1 cellular context compared by ENCODE assay signal in the genomic region with DNA sequence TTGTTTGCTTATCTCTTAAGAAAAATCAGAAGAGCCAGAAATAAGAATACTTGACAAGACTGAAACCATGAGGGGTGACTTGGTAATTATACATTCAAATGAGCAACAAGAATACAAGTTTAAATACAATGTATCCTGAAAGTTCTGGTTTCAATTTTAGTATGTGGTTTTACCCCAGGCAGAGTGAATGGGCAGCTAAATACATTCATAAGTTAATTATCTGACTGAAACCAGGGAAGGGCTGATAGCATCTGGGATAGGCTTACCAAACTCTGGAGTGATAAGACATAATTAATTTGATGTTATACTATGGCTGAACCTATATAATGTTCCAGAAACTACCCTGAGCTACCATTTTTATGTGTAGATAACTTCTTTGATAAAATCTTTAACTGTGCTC.
TF ChIP-seq lines count a peak whose summit lies in the region.

No MANE protein-coding gene starts in this region.

TF ChIP-seq in SK-N-SH treated with all-trans-retinoic acid at 6 μM for 48 hours, 23 proteins besides CTCF, POLR2A, EP300 and RAD21 (continued from another document):
- TF ChIP-seq CREB5 (CRISPR knock-in tag; IDR thresholded peaks at IDR 0.05; ENCODE audit: low read depth) (no peak), ESRRG (CRISPR knock-in tag; IDR thresholded peaks at IDR 0.05) (no peak), SNAI2 (CRISPR knock-in tag; IDR thresholded peaks at IDR 0.05) (no peak), OSR1 (CRISPR knock-in tag; IDR thresholded peaks at IDR 0.05) (no peak), POU6F1 (CRISPR knock-in tag; IDR thresholded peaks at IDR 0.05; ENCODE audit: borderline replicate concordance, low read depth) (no peak), ZNF8 (CRISPR knock-in tag; IDR thresholded peaks at IDR 0.05) (0 out of 2 replicates have a peak, but pooled peaks have one; percentile 30), ZC3H10 (CRISPR knock-in tag; IDR thresholded peaks at IDR 0.05) (no peak), ZNF565 (CRISPR knock-in tag; conservative IDR thresholded peaks at IDR 0.05; ENCODE audit: low read depth) (no peak), TCF4 (CRISPR knock-in tag; IDR thresholded peaks at IDR 0.05; ENCODE audit: borderline replicate concordance) (peak; percentile 83)
